ENCODE assay signal across 15 cellular contexts in genomic region chrX:22952011-22952410, GRCh38. TPM values are rescaled to one million over a fixed set of nuclear protein-coding genes. Genes with fewer than 3 reads are reported as not detected.
DNase-seq lines count a peak whose midpoint lies in the region; ATAC-seq and TF ChIP-seq lines count a peak whose summit lies in the region.
"Had no signal": no experiment of that assay in that cellular context is flagged by ENCODE, and none has a peak within 500 bp of the region (broad histone marks: within the 10 kb centered on the region; RNA-seq: fewer than 3 reads in every experiment).

No MANE protein-coding gene starts in this region.

- H3K4me2 ChIP-seq in IMR-90 (ENCODE audit: low read depth, low read length): no peak overlapping the region
- H3K4me2 ChIP-seq in OCI-LY7 (ENCODE audit: low read length): no peak overlapping the region

- H3K9me3 ChIP-seq in IMR-90 (ENCODE audit: control insufficient read depth, insufficient read depth, low read length): no peaks in the 10 kb centered on the region
- H3K9me3 ChIP-seq in OCI-LY7 (ENCODE audit: low read length): no peaks in the 10 kb centered on the region
- H3K9me3 ChIP-seq: neutrophil had no signal

- no peaks in the 10 kb centered on the region for H3K36me3 Mint-ChIP-seq in WTC11
- H3K36me3 Mint-ChIP-seq: activated naive CD8-positive, alpha-beta T cell treated with anti-CD3 and anti-CD28 coated beads for 36 hours had no signal

- H3K4me1 Mint-ChIP-seq in WTC11: no peaks in the 10 kb centered on the region; the same call in 1 of the 2 replicates
- H3K4me1 Mint-ChIP-seq: activated naive CD8-positive, alpha-beta T cell treated with anti-CD3 and anti-CD28 coated beads for 36 hours had no signal

- H3K4me3 ChIP-seq in IMR-90 (ENCODE audit: insufficient read depth, low read depth, low read length) (no peak overlapping the region), OCI-LY7 (ENCODE audit: low read depth, low read length, poor library complexity, severe bottlenecking) (no peak overlapping the region)

- H3K18ac ChIP-seq in IMR-90 (ENCODE audit: low read depth, low read length): no peak overlapping the region

- 0 out of 2 replicates have a peak overlapping the region, but pooled peaks have one; percentile 42 for H3K9ac ChIP-seq in IMR-90 (ENCODE audit: low read depth, low read length)

- no peaks in the 10 kb centered on the region for H3K79me2 ChIP-seq in OCI-LY7 (ENCODE audit: insufficient read depth, low read depth, low read length)

- H3K27me3 Mint-ChIP-seq in WTC11 (ENCODE audit: low read depth): no peaks in the 10 kb centered on the region
- H3K27me3 Mint-ChIP-seq: activated naive CD8-positive, alpha-beta T cell treated with anti-CD3 and anti-CD28 coated beads for 36 hours; stimulated activated naive CD8-positive, alpha-beta T cell treated with anti-CD3 and anti-CD28 coated beads, Interleukin-15, Interleukin-2, amounts not matched to agents 100 ng/mL and 50 ng/mL, for 24 hours had no signal

- H3K4ac ChIP-seq in IMR-90 (ENCODE audit: low read depth, low read length): no peak overlapping the region

- dilution Hi-C loops in IMR-90 (cut with HindIII; ENCODE audit: low sequenced_read_pairs, unreplicated experiment): no loop called here

- no peak overlapping the region for H2AFZ ChIP-seq in IMR-90 (replicated peaks; ENCODE audit: low read length, poor library complexity)
- H2AFZ ChIP-seq in OCI-LY7 (ENCODE audit: low read length): no peak overlapping the region

- H2AK5ac ChIP-seq in IMR-90 (ENCODE audit: low read depth, low read length): no peak overlapping the region

- H3K23ac ChIP-seq in IMR-90 (ENCODE audit: low read depth, low read length): no peak overlapping the region

- no peaks in the 10 kb centered on the region for H3K9me2 ChIP-seq in OCI-LY7 (ENCODE audit: insufficient read depth, low read length)

- no peak for TF ChIP-seq POLR2A in IMR-90 (IDR thresholded peaks at IDR 0.05; ENCODE audit: low read depth, low read length)

- no TSS peak for BruUV-seq in IMR-90 (replicated peaks; lab: Mats Ljungman, UMichigan)
- no TSS peak for BruUV-seq in OCI-LY7 (replicated peaks; lab: Mats Ljungman, UMichigan)

- H3K27me3 ChIP-seq in IMR-90 (ENCODE audit: control insufficient read depth, insufficient read depth, low read length): no peaks in the 10 kb centered on the region
- H3K27me3 ChIP-seq: neutrophil had no signal

- H3K4me1 ChIP-seq in IMR-90 (ENCODE audit: control insufficient read depth, insufficient read depth, low read length) (no peaks in the 10 kb centered on the region; the same call in 1 of the 2 replicates), OCI-LY7 (ENCODE audit: insufficient read depth, low read length, poor library complexity, severe bottlenecking) (no peaks in the 10 kb centered on the region)

- no peaks in the 10 kb centered on the region for H3K79me1 ChIP-seq in IMR-90 (ENCODE audit: low read depth in 1 of 2, low read length in 2 of 2)

- in situ Hi-C loops in IMR-90 (cut with MboI; ENCODE audit: low sequenced_read_pairs): no loop called here

- H2BK5ac ChIP-seq in IMR-90 (ENCODE audit: low read depth, low read length, poor library complexity, severe bottlenecking): no peak overlapping the region

- H3K14ac ChIP-seq in IMR-90 (replicated peaks; ENCODE audit: low read depth, low read length): no peak overlapping the region

- H4K20me1 ChIP-seq in IMR-90 (ENCODE audit: insufficient read depth, low read length) (no peaks in the 10 kb centered on the region), OCI-LY7 (ENCODE audit: insufficient read depth, low read length) (no peaks in the 10 kb centered on the region)

- H3K9me1 ChIP-seq in IMR-90 (ENCODE audit: insufficient read depth, low read length): peaks cover 3% of the 10 kb centered on the region; the same call in 1 of the 2 replicates

- WGBS in IMR-90 (ENCODE audit: extremely low coverage in 2 of 2, insufficient read length in 1 of 2), 2 experiments: 20% methylated on average over 1 of the region's 6 CpGs; no CpG with 5 or more reads in 1 of the 2 experiments

- no peaks in the 10 kb centered on the region for H3K9me3 Mint-ChIP-seq in WTC11
- H3K9me3 Mint-ChIP-seq: activated naive CD8-positive, alpha-beta T cell treated with anti-CD3 and anti-CD28 coated beads for 36 hours; stimulated activated naive CD8-positive, alpha-beta T cell treated with anti-CD3 and anti-CD28 coated beads, Interleukin-15, Interleukin-2, amounts not matched to agents 100 ng/mL and 50 ng/mL, for 24 hours had no signal

- H2BK20ac ChIP-seq in IMR-90 (ENCODE audit: low read depth, low read length): peak overlapping the region; percentile 64

- intact Hi-C loops in IMR-90 (cut with micrococcal nuclease): no loop called here
- intact Hi-C loops in OCI-LY7 (cut with micrococcal nuclease; ENCODE audit: unreplicated experiment): no loop called here

- no peak overlapping the region for H2BK15ac ChIP-seq in IMR-90 (ENCODE audit: low read depth, low read length)

- no peak overlapping the region for H3K27ac ChIP-seq in IMR-90 (ENCODE audit: insufficient read depth, low read length)
- H3K27ac ChIP-seq in OCI-LY7 (ENCODE audit: low read depth, low read length, poor library complexity, severe bottlenecking): no peak overlapping the region
- H3K27ac ChIP-seq: neutrophil had no signal

- CTCF ChIA-PET in IMR-90 (lab: Yijun Ruan, JAX) (interaction anchor here (0.7 to 1.3 kb wide), 3 partner anchors 13 to 883 kb away, joined by 3 to 4 read pairs (median 3); no protein-coding TSS in a partner anchor), WTC11 (lab: Charles Lee) (no interaction called here), OCI-LY7 (lab: Charles Lee; ENCODE audit: unreplicated experiment) (no interaction called here)

- TF ChIP-seq RAD21 in IMR-90 (IDR thresholded peaks at IDR 0.05; ENCODE audit: low read length): no peak

- ATAC-seq in IMR-90 (ENCODE audit: low read depth) (peak; percentile 83), WTC11 (peak; percentile 65)
- ATAC-seq: left colon had no signal

- no peak overlapping the region for H3K27ac Mint-ChIP-seq in WTC11
- H3K27ac Mint-ChIP-seq: activated naive CD8-positive, alpha-beta T cell treated with anti-CD3 and anti-CD28 coated beads for 36 hours; stimulated activated naive CD8-positive, alpha-beta T cell treated with anti-CD3 and anti-CD28 coated beads, Interleukin-15, Interleukin-2, amounts not matched to agents 100 ng/mL and 50 ng/mL, for 24 hours had no signal

- TF ChIP-seq CTCF in IMR-90 (conservative IDR thresholded peaks at IDR 0.05; ENCODE audit: low read depth, low read length) (no peak), WTC11 (IDR thresholded peaks at IDR 0.05) (no peak), OCI-LY7 (conservative IDR thresholded peaks at IDR 0.05; ENCODE audit: low read length) (no peak)

- POLR2A ChIA-PET in IMR-90 (lab: Charles Lee; ENCODE audit: unreplicated experiment) (no interaction called here), WTC11 (lab: Charles Lee) (no interaction called here), OCI-LY7 (lab: Charles Lee) (interaction anchor here (0.7 kb wide), 2 partner anchors 921 to 1268 kb away, joined by 3 to 4 read pairs; no protein-coding TSS in a partner anchor)

- H3K4me3 Mint-ChIP-seq in WTC11: no peak overlapping the region
- H3K4me3 Mint-ChIP-seq: activated naive CD8-positive, alpha-beta T cell treated with anti-CD3 and anti-CD28 coated beads for 36 hours; stimulated activated naive CD8-positive, alpha-beta T cell treated with anti-CD3 and anti-CD28 coated beads, Interleukin-15, Interleukin-2, amounts not matched to agents 100 ng/mL and 50 ng/mL, for 24 hours had no signal

- DNase-seq in A172 (ENCODE audit: low spot score) (peak; percentile 64), IMR-90 (peak; percentile 51), WTC11 (ENCODE audit: low spot score) (no peak), glomerular visceral epithelial cell (ENCODE audit: extremely low spot score) (peak; percentile 3), OCI-LY7 (ENCODE audit: low spot score) (no peak), NCI-H1930 (lab: John Stamatoyannopoulos, UW) (no peak), NCI-H1436 treated with DMSO at 0.1 percent for 48 hours (lab: John Stamatoyannopoulos, UW) (no peak), D341Med (ENCODE audit: low spot score) (no peak)
- DNase-seq: activated naive CD8-positive, alpha-beta T cell treated with anti-CD3 and anti-CD28 coated beads for 36 hours; left colon; NCI-H510A treated with DMSO at 0.1 percent for 48 hours; stimulated activated CD4-positive, alpha-beta T cell treated with anti-CD3 and anti-CD28 coated beads, Interleukin-2, amount 100 ng/mL, for 24 hours; T-helper 1 cell had no signal

- H4K5ac ChIP-seq in IMR-90 (ENCODE audit: low read depth, low read length): no peak overlapping the region

- no peak overlapping the region for H4K91ac ChIP-seq in IMR-90 (ENCODE audit: insufficient read depth, low read depth, low read length)

- no peaks in the 10 kb centered on the region for H3K36me3 ChIP-seq in IMR-90 (ENCODE audit: control insufficient read depth, insufficient read depth, low read length)
- no peaks in the 10 kb centered on the region for H3K36me3 ChIP-seq in OCI-LY7 (ENCODE audit: insufficient read depth, low read length)
- H3K36me3 ChIP-seq: neutrophil had no signal

- no peak overlapping the region for H4K8ac ChIP-seq in IMR-90 (ENCODE audit: low read depth in 2 of 2, low read length in 2 of 2)

- peak overlapping the region; percentile 35; the same call in 1 of the 2 replicates for H2BK120ac ChIP-seq in IMR-90 (ENCODE audit: low read depth, low read length)

- H3K56ac ChIP-seq in IMR-90 (ENCODE audit: extremely low read depth, insufficient read depth, low read length): no peak overlapping the region; the same call in 1 of the 2 replicates

- no peak overlapping the region for H2AK9ac ChIP-seq in IMR-90 (replicated peaks; ENCODE audit: low read depth, low read length, poor library complexity)

TF ChIP-seq in IMR-90, 13 proteins besides CTCF, POLR2A, EP300 and RAD21:
- TF ChIP-seq RFX5 (IDR thresholded peaks at IDR 0.05; ENCODE audit: low read depth, low read length): no peak
- TF ChIP-seq FOS (IDR thresholded peaks at IDR 0.05; ENCODE audit: low read depth, low read length): peak; percentile 73
TF ChIP-seq in IMR-90: peak in this region for 1.

TF ChIP-seq in WTC11, 78 proteins besides CTCF, POLR2A, EP300 and RAD21 (continues in another document):
- TF ChIP-seq GRHL2 (CRISPR knock-in tag; IDR thresholded peaks at IDR 0.05; ENCODE audit: insufficient replicate concordance, severe bottlenecking): no peak
- no peak for TF ChIP-seq NFE2L1 (CRISPR knock-in tag; IDR thresholded peaks at IDR 0.05)
- TF ChIP-seq NR3C1 (CRISPR knock-in tag; conservative IDR thresholded peaks at IDR 0.05; ENCODE audit: low read depth): no peak
- no peak for TF ChIP-seq EMX1 (CRISPR knock-in tag; IDR thresholded peaks at IDR 0.05)
- TF ChIP-seq OVOL2 (CRISPR knock-in tag; IDR thresholded peaks at IDR 0.05; ENCODE audit: borderline replicate concordance): no peak

RNA-seq across cellular contexts. Expression of gene DDX53, which starts 47.7 kb away (rescaled TPM):
- total RNA-seq in A172 (2014; rRNA removed; shearing (Covaris generic)): not detected in 2 replicates
- not detected in 2 replicates for total RNA-seq in IMR-90 (2012; rRNA removed)
- polyA plus RNA-seq in IMR-90 (2012; rRNA removed): not detected in 2 replicates
- not detected in 2 replicates for polyA plus RNA-seq in IMR-90 (2012; cell fraction: cytosol; rRNA removed)
- polyA plus RNA-seq in IMR-90 (2012; cell fraction: nucleus; rRNA removed; ENCODE audit: low replicate concordance): not detected in 2 replicates
- not detected in 3 replicates for total RNA-seq in WTC11 (2021)
- not detected in 2 replicates for total RNA-seq in OCI-LY7 (2014; rRNA removed; shearing (Covaris generic))
- not detected in 2 replicates for total RNA-seq in OCI-LY7 (2022)
- total RNA-seq: activated naive CD8-positive, alpha-beta T cell treated with anti-CD3 and anti-CD28 coated beads for 36 hours; left colon had no signal

Comparison
In these comparisons a context has a peak if more than half of its experiments do, and no peak if none do; other contexts are left out.
1. DNase-seq: peak in A172 (single experiment), IMR-90 (single experiment) and glomerular visceral epithelial cell (single experiment); none in WTC11 (single experiment), OCI-LY7 (single experiment), NCI-H1930 (0 of 2), NCI-H1436 treated with DMSO at 0.1 percent for 48 hours (single experiment) and D341Med (single experiment).